ENCODE assay signal across 23 cellular contexts in the genomic region with DNA sequence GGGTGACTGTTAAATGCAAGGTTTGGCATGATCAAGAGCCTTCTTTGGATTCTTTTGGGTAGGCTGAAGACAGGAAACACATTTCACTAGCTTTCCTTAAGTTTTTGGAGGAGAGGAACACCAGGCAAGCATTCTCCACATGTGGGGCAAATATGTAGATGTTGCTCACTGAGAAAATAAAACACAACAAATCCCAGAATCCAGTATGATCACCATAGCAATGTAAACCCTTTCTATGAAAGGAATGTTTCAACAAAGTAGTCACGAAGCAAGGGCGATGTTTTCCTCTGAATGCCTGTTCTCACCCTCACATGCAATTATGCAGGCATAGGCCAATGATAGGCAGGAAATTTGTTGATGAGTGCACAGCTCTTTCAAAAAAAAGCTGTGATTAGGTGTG.
"Had no signal": no experiment of that assay in that cellular context is flagged by ENCODE, and none has a peak within 500 bp of the region (broad histone marks: within the 10 kb centered on the region; RNA-seq: fewer than 3 reads in every experiment).

No MANE protein-coding gene starts in this region.

- H3K4me1 ChIP-seq: heart right ventricle, left lung, lower lobe of right lung, right lobe of liver had no signal

- H3K27ac ChIP-seq: heart right ventricle, left lung, lower lobe of right lung, right lobe of liver, thoracic aorta had no signal

- H3K36me3 ChIP-seq: heart right ventricle, left lung, lower lobe of right lung, right lobe of liver, thoracic aorta had no signal

- H3K27me3 ChIP-seq: heart right ventricle, left lung, right lobe of liver had no signal

- ATAC-seq: activated naive CD8-positive, alpha-beta T cell treated with anti-CD3 and anti-CD28 coated beads, Interleukin-2, amount 50 U/mL, for 24 hours; heart right ventricle; left lung; lower lobe of right lung; naive thymus-derived CD8-positive, alpha-beta T cell; right lobe of liver; stimulated activated naive CD8-positive, alpha-beta T cell treated with anti-CD3 and anti-CD28 coated beads, Interleukin-15, Interleukin-2, amounts not matched to agents 100 U/mL and 50 U/mL, for 24 hours had no signal

- H3K9me3 ChIP-seq: thoracic aorta had no signal

- H3K4me3 ChIP-seq: heart right ventricle, left lung, lower lobe of right lung, right lobe of liver, thoracic aorta had no signal

- DNase-seq: activated CD4-positive, alpha-beta memory T cell treated with anti-CD3 and anti-CD28 coated beads for 36 hours; activated CD4-positive, alpha-beta T cell treated with anti-CD3 and anti-CD28 coated beads, Interleukin-2, amount 10 ng/mL, durations not matched to agents 24 days and 14 days; activated CD4-positive, CD25-positive, alpha-beta regulatory T cell treated with anti-CD3 and anti-CD28 coated beads, Interleukin-2, amount 50 U/mL, for 72 hours; activated CD8-positive, alpha-beta memory T cell treated with anti-CD3 and anti-CD28 coated beads, Interleukin-2, amount 50 U/mL, for 4 hours; activated gamma-delta T cell; activated naive CD4-positive, alpha-beta T cell treated with anti-CD3 and anti-CD28 coated beads, Interleukin-2, amount 50 U/mL, for 16 hours; activated naive CD8-positive, alpha-beta T cell treated with anti-CD3 and anti-CD28 coated beads, Interleukin-2, amount 50 U/mL, for 24 hours; activated T-cell treated with anti-CD3 and anti-CD28 coated beads, Interleukin-2, amount 50 U/mL, for 1 hour; effector CD8-positive, alpha-beta T cell; foreskin melanocyte; heart right ventricle; kidney glomerular epithelial cell; left lung; lower lobe of right lung; mesenchymal stem cell; naive thymus-derived CD8-positive, alpha-beta T cell; occipital lobe; right lobe of liver; stimulated activated CD4-positive, alpha-beta T cell treated with anti-CD3 and anti-CD28 coated beads, Interleukin-2, amount 100 ng/mL, for 48 hours; stimulated activated naive CD8-positive, alpha-beta T cell treated with anti-CD3 and anti-CD28 coated beads, Interleukin-15, Interleukin-2, amounts not matched to agents 100 U/mL and 50 U/mL, for 24 hours; T-helper 2 cell; trophoblast cell had no signal
